In the genomic region with DNA sequence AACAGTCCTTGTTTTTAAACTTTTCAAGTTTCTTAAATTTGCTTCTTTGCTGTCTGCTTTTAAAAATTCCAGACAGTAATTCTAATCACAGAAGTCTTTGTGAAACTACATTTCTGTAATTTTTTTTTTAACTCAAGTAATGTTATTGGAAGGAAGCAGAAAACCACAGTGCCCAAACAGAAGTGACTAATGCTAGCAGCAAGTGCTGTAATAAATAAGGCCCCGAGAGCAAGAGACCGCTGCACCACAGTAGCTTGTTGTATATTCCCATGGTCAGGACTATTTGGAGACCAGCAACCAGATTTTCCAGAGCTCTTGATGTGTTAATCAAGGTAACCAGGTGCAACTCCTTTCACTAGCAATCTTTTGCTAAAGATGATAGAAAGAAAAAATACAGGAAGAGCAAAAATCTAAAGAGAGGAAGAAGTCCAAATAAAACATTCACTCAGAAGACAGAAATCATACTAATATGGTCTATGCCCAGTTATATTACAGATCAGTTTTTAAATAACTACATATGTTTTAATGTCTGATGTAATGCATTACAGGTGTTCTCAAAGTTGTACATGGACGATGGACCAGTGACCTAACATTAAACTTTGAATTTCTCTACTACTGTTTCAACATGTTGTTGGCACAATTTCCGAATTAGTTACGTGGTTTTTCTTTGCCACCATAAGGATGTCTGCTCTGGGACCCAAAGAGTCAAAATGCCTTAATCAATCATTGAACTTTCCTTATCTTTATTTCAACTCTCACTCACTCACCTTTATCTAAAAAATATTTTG, we compare ENCODE assay signal across 8 cellular contexts.
DNase-seq lines count a peak whose midpoint lies in the region; ATAC-seq lines count a peak whose summit lies in the region.

No MANE protein-coding gene starts in this region.

- ATAC-seq in HG02970 (IDR thresholded peaks at IDR 0.05; ENCODE audit: low FRiP score, unreplicated experiment) = no peak

- DNase-seq in GM04504 (ENCODE audit: low read depth) (peak; percentile 79), HCEC 1CT (peak; percentile 89), RKO (ENCODE audit: low spot score) (peak; percentile 15), glomerular visceral epithelial cell (ENCODE audit: extremely low spot score) (peak; percentile 77), DMS79 treated with DMSO at 0.1 percent for 48 hours (lab: John Stamatoyannopoulos, UW) (no peak), midbrain (lab: John Stamatoyannopoulos, UW) (no peak), nucleus accumbens (lab: John Stamatoyannopoulos, UW) (no peak)

Comparison
In these comparisons a context has a peak if more than half of its experiments do, and no peak if none do; other contexts are left out.
1. DNase-seq: peak in GM04504 (single experiment), HCEC 1CT (single experiment), RKO (single experiment) and glomerular visceral epithelial cell (single experiment); none in DMS79 treated with DMSO at 0.1 percent for 48 hours (single experiment), midbrain (single experiment) and nucleus accumbens (0 of 56).